In genomic region chr1:212917858-212918257, GRCh38 we compare ENCODE assay signal across 26 cellular contexts. TPM values are rescaled to one million over a fixed set of nuclear protein-coding genes. Genes with fewer than 3 reads are reported as not detected.
A peak's percentile ranks its signal among the peaks of the same experiment; 100 is the strongest.
DNase-seq lines count a peak whose midpoint lies in the region; ATAC-seq, FAIRE-seq and TF ChIP-seq lines count a peak whose summit lies in the region.
"Had no signal": no experiment of that assay in that cellular context is flagged by ENCODE, and none has a peak within 500 bp of the region (broad histone marks: within the 10 kb centered on the region; RNA-seq: fewer than 3 reads in every experiment).

No MANE protein-coding gene starts in this region.

- H3K79me1 ChIP-seq in H9 (ENCODE audit: insufficient read depth, low read depth, low read length, poor library complexity, severe bottlenecking): no peaks in the 10 kb centered on the region
- H3K79me1 ChIP-seq in H1 (ENCODE audit: low read depth, low read length): no peaks in the 10 kb centered on the region; the same call in 1 of the 2 replicates
- no peaks in the 10 kb centered on the region for H3K79me1 ChIP-seq in neuronal stem cell (ENCODE audit: low read depth, low read length)

- H3K4me2 ChIP-seq in A549 (no peak overlapping the region), H9 (ENCODE audit: insufficient read depth, insufficient read length, low read length) (no peak overlapping the region), H1 (ENCODE audit: insufficient read depth in 1 of 2, low read depth in 2 of 2, low read length in 2 of 2) (no peak overlapping the region; a peak in 1 of 4 replicates), neuronal stem cell (ENCODE audit: insufficient read depth, low read length, poor library complexity, severe bottlenecking) (no peak overlapping the region)

- no peak for TF ChIP-seq EP300 in A549 (IDR thresholded peaks at IDR 0.05)
- TF ChIP-seq EP300 in H1 (IDR thresholded peaks at IDR 0.05; ENCODE audit: borderline replicate concordance in 1 of 2, low read depth in 2 of 2, low read length in 2 of 2): no peak

- H2AK5ac ChIP-seq in H9 (ENCODE audit: insufficient read length, low read length) (no peak overlapping the region), H1 (ENCODE audit: low read depth, low read length) (peak overlapping the region; percentile 41; the same call in 1 of the 2 replicates), neuronal stem cell (ENCODE audit: low read depth, low read length) (no peak overlapping the region)

- FAIRE-seq in A549 (lab: Jason Lieb, UNC) (no peak), H1 (lab: Jason Lieb, UNC) (no peak)
- FAIRE-seq: A204.1, D721Med, GM12891, GM18507 had no signal

- H3K36me3 ChIP-seq in H1 (ENCODE audit: control insufficient read depth in 2 of 4, insufficient read depth in 4 of 4, low read length in 3 of 4): no peaks in the 10 kb centered on the region; a peak in 1 of 8 replicates
- no peaks in the 10 kb centered on the region for H3K36me3 ChIP-seq in neuronal stem cell (replicated peaks in 1 of 2; ENCODE audit: control insufficient read depth in 2 of 2, insufficient read depth in 2 of 2, low read length in 2 of 2)
- H3K36me3 ChIP-seq: BE2C; BLaER1 treated with 17β-estradiol and CSF1 and Interleukin-3, amounts not matched to agents 10 nM and 100 nM had no signal

- WGBS in A549 (ENCODE audit: missing lambda C conversion rate): 84% methylated on average over 5 of the region's 5 CpGs
- no CpG with 5 or more reads among the region's 5 CpGs for WGBS in H9 (ENCODE audit: extremely low coverage, insufficient read length, low lambda C conversion rate)
- WGBS in H1 (ENCODE audit: extremely low coverage in 1 of 2, insufficient coverage in 1 of 2, insufficient read length in 1 of 2, insufficient replicate concordance in 2 of 2, low coverage in 1 of 2, low lambda C conversion rate in 2 of 2, missing lambda C conversion rate in 1 of 2), 2 experiments: 95% methylated on average over 5 of the region's 5 CpGs; no CpG with 5 or more reads in 1 of the 2 experiments
- WGBS in neuronal stem cell (ENCODE audit: extremely low coverage in 2 of 2, insufficient read length in 2 of 2, insufficient replicate concordance in 1 of 2), 2 donors: no CpG with 5 or more reads among the region's 5 CpGs

- no peak overlapping the region for H2BK12ac ChIP-seq in H9 (ENCODE audit: insufficient read length, low read depth, low read length)
- peak overlapping the region; percentile 20; the same call in 1 of the 2 replicates for H2BK12ac ChIP-seq in H1 (ENCODE audit: low read depth, low read length)
- no peak overlapping the region for H2BK12ac ChIP-seq in neuronal stem cell (ENCODE audit: low read length)

- H3K27ac Mint-ChIP-seq in H9 (no peak overlapping the region), T-cell (no peak overlapping the region)
- no peak overlapping the region for H3K27ac Mint-ChIP-seq in activated naive CD8-positive, alpha-beta T cell treated with anti-CD3 and anti-CD28 coated beads, Interleukin-2, amount 50 U/mL, for 24 hours
- H3K27ac Mint-ChIP-seq: CD14-positive monocyte; CD4-positive, alpha-beta T cell; CD8-positive, alpha-beta memory T cell had no signal

- ATAC-seq in A549 (no peak), T-cell (replicated peaks in 1 of 4) (no peak)
- no peak for ATAC-seq in activated naive CD8-positive, alpha-beta T cell treated with anti-CD3 and anti-CD28 coated beads, Interleukin-2, amount 50 U/mL, for 24 hours
- ATAC-seq: HCT116 had no signal

- TF ChIP-seq CTCF in A549 (IDR thresholded peaks at IDR 0.05) (no peak), H9 (conservative IDR thresholded peaks at IDR 0.05) (no peak), H1 (IDR thresholded peaks at IDR 0.05; ENCODE audit: control extremely low read depth in 1 of 3, insufficient read depth in 1 of 3, low read depth in 1 of 3, low read length in 3 of 3) (no peak)

- H3K4ac ChIP-seq in H9 (ENCODE audit: low read depth, low read length): no peak overlapping the region
- peak overlapping the region; percentile 94 for H3K4ac ChIP-seq in H1 (replicated peaks; ENCODE audit: insufficient read length, low read depth, low read length)
- no peak overlapping the region for H3K4ac ChIP-seq in neuronal stem cell (ENCODE audit: low read length)

- H3K56ac ChIP-seq in H9 (ENCODE audit: insufficient read length, low read depth, low read length) (no peak overlapping the region), H1 (replicated peaks; ENCODE audit: insufficient read length, low read depth, low read length) (no peak overlapping the region)

- H3K36me3 Mint-ChIP-seq in H9 (ENCODE audit: insufficient read depth in 1 of 3, low read depth in 3 of 3) (peaks cover 12 to 40% (median 28%) of the 10 kb centered on the region in 3 experiments), T-cell (no peaks in the 10 kb centered on the region)
- no peaks in the 10 kb centered on the region for H3K36me3 Mint-ChIP-seq in activated naive CD8-positive, alpha-beta T cell treated with anti-CD3 and anti-CD28 coated beads, Interleukin-2, amount 50 U/mL, for 24 hours (ENCODE audit: low read depth)
- H3K36me3 Mint-ChIP-seq: CD14-positive monocyte; CD8-positive, alpha-beta memory T cell had no signal

- no peak for TF ChIP-seq RAD21 in A549 (conservative IDR thresholded peaks at IDR 0.05 in 1 of 2, IDR thresholded peaks at IDR 0.05 in 1 of 2)
- TF ChIP-seq RAD21 in H1 (IDR thresholded peaks at IDR 0.05 in 1 of 2, conservative IDR thresholded peaks at IDR 0.05 in 1 of 2; ENCODE audit: low read depth in 2 of 2, low read length in 2 of 2): no peak

- H3K23me2 ChIP-seq in H9 (ENCODE audit: insufficient read length, low read depth, low read length, poor library complexity, severe bottlenecking) (no peaks in the 10 kb centered on the region), H1 (ENCODE audit: low read depth, low read length) (peaks cover 5% of the 10 kb centered on the region)

- H3K27ac ChIP-seq in A549 (peak overlapping the region; percentile 53 to 96), H9 (ENCODE audit: insufficient read length, low read depth, low read length) (no peak overlapping the region), H1 (ENCODE audit: low read depth, low read length) (no peak overlapping the region), neuronal stem cell (replicated peaks; ENCODE audit: low read length) (no peak overlapping the region)
- H3K27ac ChIP-seq: 22Rv1; BLaER1 treated with 17β-estradiol and CSF1 and Interleukin-3, amounts not matched to agents 10 nM and 100 nM had no signal

- H3K9me3 Mint-ChIP-seq in H9 (no peaks in the 10 kb centered on the region), T-cell (no peaks in the 10 kb centered on the region)
- H3K9me3 Mint-ChIP-seq in activated naive CD8-positive, alpha-beta T cell treated with anti-CD3 and anti-CD28 coated beads, Interleukin-2, amount 50 U/mL, for 24 hours: no peaks in the 10 kb centered on the region
- H3K9me3 Mint-ChIP-seq: CD14-positive monocyte; CD4-positive, alpha-beta T cell; CD8-positive, alpha-beta memory T cell had no signal

- H3K18ac ChIP-seq in H9 (ENCODE audit: insufficient read length, low read depth, low read length) (no peak overlapping the region), H1 (ENCODE audit: extremely low read depth, low read length) (peak overlapping the region; percentile 7), neuronal stem cell (ENCODE audit: low read length) (peak overlapping the region; percentile 29)

- no peak overlapping the region for H4K91ac ChIP-seq in H9 (ENCODE audit: insufficient read length, low read depth, low read length)
- peak overlapping the region; percentile 98 for H4K91ac ChIP-seq in H1 (replicated peaks; ENCODE audit: insufficient read length, low read length)
- no peak overlapping the region for H4K91ac ChIP-seq in neuronal stem cell (ENCODE audit: low read depth, low read length, poor library complexity)

- H2BK20ac ChIP-seq in H9 (ENCODE audit: low read depth, low read length, poor library complexity, severe bottlenecking) (no peak overlapping the region), H1 (ENCODE audit: low read length) (peak overlapping the region; percentile 16; the same call in 1 of the 2 replicates)

- H3K4me1 ChIP-seq in A549 (peaks cover 33% of the 10 kb centered on the region), H9 (ENCODE audit: insufficient read depth, low read length) (no peaks in the 10 kb centered on the region; the same call in 1 of the 2 replicates), H1 (replicated peaks in 1 of 4; ENCODE audit: control insufficient read depth in 3 of 4, insufficient read depth in 4 of 4, low read length in 3 of 4) (peaks cover 10 to 27% (median 20%) of the 10 kb centered on the region in 4 experiments), neuronal stem cell (ENCODE audit: control insufficient read depth in 2 of 2, insufficient read depth in 1 of 2, low read depth in 1 of 2, low read length in 2 of 2) (peaks cover 3 to 9% of the 10 kb centered on the region in 2 donors)

- H3T11ph ChIP-seq in H9 (ENCODE audit: low read length): no peak overlapping the region

- no peak for TF ChIP-seq POLR2A in A549 (IDR thresholded peaks at IDR 0.05; ENCODE audit: low read length)
- TF ChIP-seq POLR2A in H1 (IDR thresholded peaks at IDR 0.05; ENCODE audit: control extremely low read depth in 1 of 2, low read depth in 2 of 2, low read length in 2 of 2): no peak

- H3K27me3 ChIP-seq in H9 (ENCODE audit: insufficient read depth, low read length): no peaks in the 10 kb centered on the region
- no peaks in the 10 kb centered on the region for H3K27me3 ChIP-seq in H1 (replicated peaks in 1 of 4; ENCODE audit: control insufficient read depth in 3 of 4, extremely low read depth in 1 of 4, insufficient read depth in 3 of 4, low read length in 3 of 4)
- H3K27me3 ChIP-seq in neuronal stem cell (ENCODE audit: control insufficient read depth in 3 of 3, insufficient read depth in 3 of 3, low read depth in 1 of 3, low read length in 3 of 3): no peaks in the 10 kb centered on the region
- H3K27me3 ChIP-seq: BE2C; BLaER1 treated with 17β-estradiol and CSF1 and Interleukin-3, amounts not matched to agents 10 nM and 100 nM had no signal

- H3K79me2 ChIP-seq in H9 (ENCODE audit: insufficient read depth, low read length) (no peaks in the 10 kb centered on the region; the same call in 1 of the 2 replicates), H1 (ENCODE audit: control insufficient read depth in 1 of 2, insufficient read depth in 2 of 2, low read length in 2 of 2) (peaks cover 0 to 6% of the 10 kb centered on the region in 2 experiments; a peak in 2 of 4 replicates)

- H4K5ac ChIP-seq in H9 (ENCODE audit: insufficient read length, low read depth, low read length) (no peak overlapping the region), H1 (ENCODE audit: insufficient read length, low read depth, low read length) (peak overlapping the region; percentile 31)

- no peak overlapping the region for H2AFZ ChIP-seq in H9 (ENCODE audit: low read length)
- H2AFZ ChIP-seq in H1 (ENCODE audit: low read length): no peak overlapping the region
- H2AFZ ChIP-seq in neuronal stem cell (ENCODE audit: low read length): no peak overlapping the region

- H4K8ac ChIP-seq in H9 (replicated peaks; ENCODE audit: insufficient read length, low read depth, low read length) (no peak overlapping the region), H1 (ENCODE audit: extremely low read depth, insufficient read depth, low read length) (no peak overlapping the region), neuronal stem cell (ENCODE audit: low read depth, low read length) (no peak overlapping the region)

- H2BK5ac ChIP-seq in H9 (ENCODE audit: insufficient read length, low read length) (no peak overlapping the region), H1 (ENCODE audit: low read depth, low read length) (peak overlapping the region; percentile 1; the same call in 1 of the 2 replicates), neuronal stem cell (ENCODE audit: low read length) (no peak overlapping the region)

- no peak overlapping the region for H3K9ac ChIP-seq in H9 (ENCODE audit: extremely low read depth, insufficient read length, low read length)
- H3K9ac ChIP-seq in H1 (replicated peaks in 1 of 4; ENCODE audit: extremely low read depth in 1 of 4, low read depth in 3 of 4, low read length in 3 of 4): no peak overlapping the region
- no peak overlapping the region for H3K9ac ChIP-seq in neuronal stem cell (ENCODE audit: low read depth, low read length, poor library complexity)
- H3K9ac ChIP-seq: BLaER1 treated with 17β-estradiol and CSF1 and Interleukin-3, amounts not matched to agents 10 nM and 100 nM had no signal

- CTCF ChIA-PET in A549 (lab: Yijun Ruan, JAX) (no interaction called here), H1 (lab: Charles Lee; ENCODE audit: partially characterized antibody) (interaction anchor here (0.7 to 1.5 kb wide), 7 partner anchors 17 to 77 kb away, joined by 3 to 7 read pairs (median 3); no protein-coding TSS in a partner anchor), T-cell (lab: Charles Lee) (interaction anchor here in 1 of 2 donors (0.6 kb wide), 2 partner anchors 65 to 757 kb away, joined by 3 to 6 read pairs; no protein-coding TSS in a partner anchor)

- H3K4me3 Mint-ChIP-seq in H9 (peak overlapping the region in 1 of 2 experiments; percentile 27; a peak in 2 of 5 replicates), T-cell (no peak overlapping the region)
- no peak overlapping the region for H3K4me3 Mint-ChIP-seq in activated naive CD8-positive, alpha-beta T cell treated with anti-CD3 and anti-CD28 coated beads, Interleukin-2, amount 50 U/mL, for 24 hours
- H3K4me3 Mint-ChIP-seq: CD14-positive monocyte; CD4-positive, alpha-beta T cell; CD8-positive, alpha-beta memory T cell had no signal

- H3K9me3 ChIP-seq in A549 (peaks cover 13% of the 10 kb centered on the region), H9 (ENCODE audit: control insufficient read depth, low read depth, low read length) (no peaks in the 10 kb centered on the region), H1 (ENCODE audit: insufficient read depth in 2 of 2, low read depth in 1 of 2, low read length in 1 of 2) (no peaks in the 10 kb centered on the region), neuronal stem cell (replicated peaks in 1 of 2; ENCODE audit: control insufficient read depth in 2 of 2, insufficient read depth in 1 of 2, low read depth in 1 of 2, low read length in 2 of 2) (no peaks in the 10 kb centered on the region)
- H3K9me3 ChIP-seq: BE2C; BLaER1 treated with 17β-estradiol and CSF1 and Interleukin-3, amounts not matched to agents 10 nM and 100 nM had no signal

- no peaks in the 10 kb centered on the region for H4K20me1 ChIP-seq in H9 (ENCODE audit: control insufficient read depth, insufficient read depth, insufficient read length)
- no peaks in the 10 kb centered on the region for H4K20me1 ChIP-seq in H1 (replicated peaks in 1 of 2; ENCODE audit: control insufficient read depth in 1 of 2, insufficient read depth in 2 of 2, low read length in 2 of 2)
- H4K20me1 ChIP-seq: BLaER1 treated with 17β-estradiol and CSF1 and Interleukin-3, amounts not matched to agents 10 nM and 100 nM had no signal

- H3K23ac ChIP-seq in H9 (ENCODE audit: insufficient read length, low read depth, low read length) (no peak overlapping the region), H1 (ENCODE audit: insufficient read length) (no peak overlapping the region), neuronal stem cell (ENCODE audit: low read depth, low read length, poor library complexity) (no peak overlapping the region)

- POLR2A ChIA-PET in A549 (lab: Yijun Ruan, JAX) (no interaction called here), H1 (lab: Charles Lee; ENCODE audit: partially characterized antibody) (interaction anchor here (0.6 to 5.5 kb wide), 9 partner anchors 9 to 77 kb away, joined by 3 to 94 read pairs (median 6); no protein-coding TSS in a partner anchor), T-cell (lab: Charles Lee) (no interaction called here)

- H3K14ac ChIP-seq in H9 (ENCODE audit: insufficient read depth, low read length): no peak overlapping the region
- no peak overlapping the region for H3K14ac ChIP-seq in H1 (ENCODE audit: insufficient read length)
- no peak overlapping the region for H3K14ac ChIP-seq in neuronal stem cell (ENCODE audit: low read length)

- H2BK120ac ChIP-seq in H9 (ENCODE audit: low read depth, low read length, poor library complexity, severe bottlenecking) (no peak overlapping the region), H1 (replicated peaks; ENCODE audit: low read depth, low read length) (peak overlapping the region; percentile 19), neuronal stem cell (ENCODE audit: low read depth, low read length) (no peak overlapping the region)

- H3K4me3 ChIP-seq in A549 (no peak overlapping the region), H1 (ENCODE audit: extremely low read depth in 1 of 4, insufficient read depth in 2 of 4, low read depth in 3 of 4, low read length in 4 of 4) (no peak overlapping the region), neuronal stem cell (ENCODE audit: low read length in 2 of 2) (no peak overlapping the region)
- H3K4me3 ChIP-seq: BLaER1 treated with 17β-estradiol and CSF1 and Interleukin-3, amounts not matched to agents 10 nM and 100 nM had no signal

- H3K4me1 Mint-ChIP-seq in H9 (peaks cover 53 to 56% of the 10 kb centered on the region in 2 experiments), T-cell (peaks cover 3 to 5% (median 4%) of the 10 kb centered on the region in 3 donors)
- H3K4me1 Mint-ChIP-seq in activated naive CD8-positive, alpha-beta T cell treated with anti-CD3 and anti-CD28 coated beads, Interleukin-2, amount 50 U/mL, for 24 hours: peaks cover 4% of the 10 kb centered on the region

- H2BK15ac ChIP-seq in H9 (ENCODE audit: low read depth, low read length) (no peak overlapping the region), H1 (ENCODE audit: low read length) (no peak overlapping the region; the same call in 1 of the 2 replicates), neuronal stem cell (ENCODE audit: low read length) (no peak overlapping the region)

- H3K27me3 Mint-ChIP-seq in H9 (ENCODE audit: low read depth) (no peaks in the 10 kb centered on the region), T-cell (peaks cover 13 to 24% of the 10 kb centered on the region in 2 donors)
- peaks cover 12% of the 10 kb centered on the region for H3K27me3 Mint-ChIP-seq in activated naive CD8-positive, alpha-beta T cell treated with anti-CD3 and anti-CD28 coated beads, Interleukin-2, amount 50 U/mL, for 24 hours

- DNase-seq in A549 (ENCODE audit: low read depth in 1 of 2, low spot score in 1 of 2): no peak
- peak; percentile 22 for DNase-seq in H9
- DNase-seq in H1 (ENCODE audit: low read depth in 1 of 2, low spot score in 2 of 2): peak in 1 of 2 experiments; percentile 30
- no peak for DNase-seq in neuronal stem cell (ENCODE audit: low spot score)
- DNase-seq in activated naive CD8-positive, alpha-beta T cell treated with anti-CD3 and anti-CD28 coated beads, Interleukin-2, amount 50 U/mL, for 24 hours: no peak
- DNase-seq in NCI-H2029 (lab: John Stamatoyannopoulos, UW): no peak
- DNase-seq in T-cell: no peak
- DNase-seq: ACHN; AML-193; BE2C; CD4-positive, alpha-beta T cell; CD8-positive, alpha-beta memory T cell; DMS 273 treated with DMSO at 0.1 percent for 48 hours; DMS79; EL; GF-D8; GOT3; H7 had no signal

RNA-seq across cellular contexts. Expression of gene VASH2, which starts 32.5 kb away (rescaled TPM):
- polyA plus RNA-seq in A549 (2011; rRNA removed) (3.4 and 6.5 TPM in 2 replicates), A549 (2017; fragmentation: RNase III; extraction: RNeasy Plus Mini Kit Qiagen cat#74134 plus additional on column Dnase treatment) (3.0 to 4.7 TPM (median 3.3 TPM) in 3 replicates), H1 (2011; rRNA removed) (44.0 and 51.4 TPM in 2 replicates)
- polyA plus RNA-seq in A549 (2012; cell fraction: cytosol; rRNA removed): 1.5 and 2.4 TPM in 2 replicates
- polyA plus RNA-seq in A549 (2012; cell fraction: nucleus; rRNA removed): 1.2 and 1.6 TPM in 2 replicates
- 5.1 and 7.3 TPM in 2 replicates for polyA minus RNA-seq in A549 (2011; rRNA and poly(A)+ RNA removed)
- total RNA-seq in H9 (2021) (76.1 and 79.5 TPM in 2 replicates), T-cell (under 1 TPM in 4 of 5 donors, not detected in 1; 0.47 to 0.85 (median 0.53) TPM)
- 184 and 187 TPM in 2 replicates for total RNA-seq in H1 (2021; fragmentation: NEBNext Ultra II Directional; extraction: Animal tissue kit (Norgen Biotek cat#: 25700))
- 58.3 TPM for polyA plus RNA-seq in H1 (2011; cell fraction: cytosol; rRNA removed)
- polyA plus RNA-seq in H1 (2011; cell fraction: nucleus; rRNA removed): 162 TPM
- polyA plus RNA-seq in H1 (2012, experiment 1 of 2): 80.3 to 102 TPM (median 93.1 TPM) in 4 replicates
- polyA plus RNA-seq in H1 (2012, experiment 2 of 2): 13.9 TPM
- 125 TPM for polyA plus RNA-seq in H1 (2013, experiment 1 of 2)
- polyA plus RNA-seq in H1 (2013, experiment 2 of 2): 109 TPM
- 145 and 147 TPM in 2 replicates for polyA minus RNA-seq in H1 (2011; rRNA and poly(A)+ RNA removed)
- 113 TPM for polyA minus RNA-seq in H1 (2011; cell fraction: cytosol; rRNA and poly(A)+ RNA removed)
- 237 TPM for polyA minus RNA-seq in H1 (2011; cell fraction: nucleus; rRNA and poly(A)+ RNA removed)
- 6.6 TPM for polyA plus RNA-seq in neuronal stem cell (2013, experiment 1 of 2)
- polyA plus RNA-seq in neuronal stem cell (2013, experiment 2 of 2): 6.6 TPM
- polyA plus RNA-seq: CD14-positive monocyte; CD8-positive, alpha-beta memory T cell had no signal

RNA-seq across cellular contexts. Expression of gene FLVCR1, which starts 59.8 kb away (rescaled TPM):
- 13.7 and 15.4 TPM in 2 replicates for polyA plus RNA-seq in A549 (2011; rRNA removed)
- polyA plus RNA-seq in A549 (2012; cell fraction: cytosol; rRNA removed): 6.6 and 8.7 TPM in 2 replicates
- polyA plus RNA-seq in A549 (2012; cell fraction: nucleus; rRNA removed): 11.5 and 11.7 TPM in 2 replicates
- polyA plus RNA-seq in A549 (2017; fragmentation: RNase III; extraction: RNeasy Plus Mini Kit Qiagen cat#74134 plus additional on column Dnase treatment): 12.0 to 14.9 TPM (median 14.9 TPM) in 3 replicates
- polyA minus RNA-seq in A549 (2011; rRNA and poly(A)+ RNA removed): 26.4 and 27.0 TPM in 2 replicates
- total RNA-seq in H9 (2021): 53.6 and 55.2 TPM in 2 replicates
- total RNA-seq in H1 (2021; fragmentation: NEBNext Ultra II Directional; extraction: Animal tissue kit (Norgen Biotek cat#: 25700)): 66.2 and 75.7 TPM in 2 replicates
- polyA plus RNA-seq in H1 (2011; rRNA removed): 31.8 and 36.4 TPM in 2 replicates
- 28.4 TPM for polyA plus RNA-seq in H1 (2011; cell fraction: cytosol; rRNA removed)
- polyA plus RNA-seq in H1 (2011; cell fraction: nucleus; rRNA removed): 33.8 TPM
- 44.4 to 73.6 TPM (median 45.8 TPM) in 4 replicates for polyA plus RNA-seq in H1 (2012, experiment 1 of 2)
- polyA plus RNA-seq in H1 (2012, experiment 2 of 2): 15.7 TPM
- polyA plus RNA-seq in H1 (2013, experiment 1 of 2): 36.4 TPM
- 36.1 TPM for polyA plus RNA-seq in H1 (2013, experiment 2 of 2)
- polyA minus RNA-seq in H1 (2011; rRNA and poly(A)+ RNA removed): 63.8 and 87.6 TPM in 2 replicates
- polyA minus RNA-seq in H1 (2011; cell fraction: cytosol; rRNA and poly(A)+ RNA removed): 52.4 TPM
- 76.4 TPM for polyA minus RNA-seq in H1 (2011; cell fraction: nucleus; rRNA and poly(A)+ RNA removed)
- polyA plus RNA-seq in neuronal stem cell (2013, experiment 1 of 2): 12.0 TPM
- polyA plus RNA-seq in neuronal stem cell (2013, experiment 2 of 2): 12.9 TPM
- total RNA-seq in T-cell: 10 to 100 TPM in 2 of 5 donors, 1 to 10 TPM in 3; 8.5 to 10.8 (median 9.5) TPM

Comparison
In these comparisons a context has a peak if more than half of its experiments do, and no peak if none do; other contexts are left out.
1. H3K27ac ChIP-seq: peak in A549 (2 of 2); none in H9 (single experiment), H1 (single experiment) and neuronal stem cell (single experiment).
2. RNA of gene VASH2, which starts 32.5 kb away (total RNA-seq): 184 to 187 TPM in H1 and 76.1 to 79.5 TPM in H9; 0.47 to 0.85 TPM in T-cell; every median in the first group is over 10 times any median in the second.
3. Of the 18 proteins assayed by ChIP-seq in both H1 and A549: peak only in H1: E2F6 and MAX; only in A549: none; in both: none; in neither: 16.